ENCODE assay signal across 14 cellular contexts in genomic region chr11:103529217-103529684, GRCh38.
A peak's percentile ranks its signal among the peaks of the same experiment; 100 is the strongest.
DNase-seq lines count a peak whose midpoint lies in the region; ATAC-seq and TF ChIP-seq lines count a peak whose summit lies in the region.
"Had no signal": no experiment of that assay in that cellular context is flagged by ENCODE, and none has a peak within 500 bp of the region (broad histone marks: within the 10 kb centered on the region; RNA-seq: fewer than 3 reads in every experiment).

No MANE protein-coding gene starts in this region.

- H3K27ac ChIP-seq in psoas muscle = no peak overlapping the region
- H3K27ac ChIP-seq: cardiac muscle cell, HL-60, vagina had no signal

- H3K36me3 Mint-ChIP-seq in activated naive CD4-positive, alpha-beta T cell treated with anti-CD3 and anti-CD28 coated beads, Interleukin-2, amount 50 U/mL, for 72 hours = no peaks in the 10 kb centered on the region
- no peaks in the 10 kb centered on the region for H3K36me3 Mint-ChIP-seq in activated CD4-positive, alpha-beta memory T cell treated with anti-CD3 and anti-CD28 coated beads, Interleukin-2, amount 10 ng/mL, durations not matched to agents 7 days and 5 days (ENCODE audit: low read depth)
- H3K36me3 Mint-ChIP-seq: natural killer cell treated with Interleukin-12 subunit alpha and Interleukin-12 subunit beta and Interleukin-15 and Interleukin-18, amount 100 ng/mL, for 72 hours had no signal

- 36 to 55% (median 45%) methylated on average over 4 of the region's 4 CpGs for WGBS in psoas muscle, 3 donors

- no peak overlapping the region for H3K27ac Mint-ChIP-seq in activated naive CD4-positive, alpha-beta T cell treated with anti-CD3 and anti-CD28 coated beads, Interleukin-2, amount 50 U/mL, for 72 hours
- no peak overlapping the region for H3K27ac Mint-ChIP-seq in activated CD4-positive, alpha-beta memory T cell treated with anti-CD3 and anti-CD28 coated beads, Interleukin-2, amount 10 ng/mL, durations not matched to agents 7 days and 5 days
- H3K27ac Mint-ChIP-seq: natural killer cell treated with Interleukin-12 subunit alpha and Interleukin-12 subunit beta and Interleukin-15 and Interleukin-18, amount 100 ng/mL, for 72 hours had no signal

- no peaks in the 10 kb centered on the region for H3K27me3 ChIP-seq in psoas muscle (ENCODE audit: insufficient read depth in 3 of 3, low read length in 2 of 3)
- H3K27me3 ChIP-seq: cardiac muscle cell, vagina had no signal

- ATAC-seq in psoas muscle = peak in 3 of 4 donors; percentile 39 to 85 (median 60)
- ATAC-seq in HG03196 (IDR thresholded peaks at IDR 0.05; ENCODE audit: unreplicated experiment) = no peak
- ATAC-seq in activated naive CD4-positive, alpha-beta T cell treated with anti-CD3 and anti-CD28 coated beads, Interleukin-2, amount 50 U/mL, for 72 hours = no peak
- ATAC-seq: natural killer cell treated with Interleukin-12 subunit alpha and Interleukin-12 subunit beta and Interleukin-15 and Interleukin-18, amount 100 ng/mL, for 72 hours had no signal

- no peaks in the 10 kb centered on the region for H3K4me1 ChIP-seq in psoas muscle
- H3K4me1 ChIP-seq: vagina had no signal

- no peak overlapping the region for H3K4me3 ChIP-seq in fibroblast of mammary gland (ENCODE audit: control insufficient read depth, low read depth, low read length)
- H3K4me3 ChIP-seq in psoas muscle = no peak overlapping the region
- H3K4me3 ChIP-seq: cardiac muscle cell, vagina had no signal

- H3K9me3 ChIP-seq in psoas muscle = no peaks in the 10 kb centered on the region
- H3K9me3 ChIP-seq: vagina had no signal

- POLR2A ChIA-PET in activated CD4-positive, alpha-beta memory T cell treated with anti-CD3 and anti-CD28 coated beads, Interleukin-2, amount 10 ng/mL, durations not matched to agents 7 days and 5 days (lab: Charles Lee) = no interaction called here

- DNase-seq in GM04504 (ENCODE audit: low read depth) = peak; percentile 80
- peak; percentile 91 for DNase-seq in RPMI7951 (ENCODE audit: low read depth)
- DNase-seq in fibroblast of mammary gland (ENCODE audit: low read depth) = peak; percentile 97
- no peak for DNase-seq in psoas muscle
- DNase-seq in NK-92 treated with Interleukin-12 subunit alpha and Interleukin-12 subunit beta, amount 100 ng/mL, for 24 hours (lab: John Stamatoyannopoulos, UW) = no peak
- DNase-seq in activated naive CD4-positive, alpha-beta T cell treated with anti-CD3 and anti-CD28 coated beads, Interleukin-2, amount 50 U/mL, for 72 hours (ENCODE audit: low spot score in 2 of 2) = no peak
- DNase-seq in activated CD4-positive, alpha-beta memory T cell treated with anti-CD3 and anti-CD28 coated beads, Interleukin-2, amount 10 ng/mL, durations not matched to agents 7 days and 5 days = no peak
- DNase-seq: activated CD8-positive, alpha-beta memory T cell treated with anti-CD3 and anti-CD28 coated beads for 24 hours; NCI-H1694 treated with DMSO at 0.1 percent for 48 hours had no signal

- no peaks in the 10 kb centered on the region for H3K36me3 ChIP-seq in psoas muscle (ENCODE audit: insufficient read depth in 1 of 2, low read depth in 1 of 2)
- H3K36me3 ChIP-seq: cardiac muscle cell, vagina had no signal

- peaks cover 14% of the 10 kb centered on the region for H3K27me3 Mint-ChIP-seq in activated CD4-positive, alpha-beta memory T cell treated with anti-CD3 and anti-CD28 coated beads, Interleukin-2, amount 10 ng/mL, durations not matched to agents 7 days and 5 days

- H3K4me3 Mint-ChIP-seq in activated CD4-positive, alpha-beta memory T cell treated with anti-CD3 and anti-CD28 coated beads, Interleukin-2, amount 10 ng/mL, durations not matched to agents 7 days and 5 days = no peak overlapping the region
- H3K4me3 Mint-ChIP-seq: natural killer cell treated with Interleukin-12 subunit alpha and Interleukin-12 subunit beta and Interleukin-15 and Interleukin-18, amount 100 ng/mL, for 72 hours had no signal

- no peaks in the 10 kb centered on the region for H3K9me3 Mint-ChIP-seq in activated naive CD4-positive, alpha-beta T cell treated with anti-CD3 and anti-CD28 coated beads, Interleukin-2, amount 50 U/mL, for 72 hours
- no peaks in the 10 kb centered on the region for H3K9me3 Mint-ChIP-seq in activated CD4-positive, alpha-beta memory T cell treated with anti-CD3 and anti-CD28 coated beads, Interleukin-2, amount 10 ng/mL, durations not matched to agents 7 days and 5 days

- intact Hi-C loops in psoas muscle (cut with DNase I) = no loop called here

- no peaks in the 10 kb centered on the region for H3K4me1 Mint-ChIP-seq in activated CD4-positive, alpha-beta memory T cell treated with anti-CD3 and anti-CD28 coated beads, Interleukin-2, amount 10 ng/mL, durations not matched to agents 7 days and 5 days

- CTCF ChIA-PET in activated CD4-positive, alpha-beta memory T cell treated with anti-CD3 and anti-CD28 coated beads, Interleukin-2, amount 10 ng/mL, durations not matched to agents 7 days and 5 days (lab: Charles Lee) = interaction anchor here (1.0 kb wide), 1 partner anchor 9 kb away, joined by 3 read pairs; no protein-coding TSS in a partner anchor

- TF ChIP-seq CTCF in fibroblast of mammary gland (conservative IDR thresholded peaks at IDR 0.05; ENCODE audit: control insufficient read depth, insufficient read depth, low read depth, low read length) = no peak
- TF ChIP-seq CTCF in psoas muscle (IDR thresholded peaks at IDR 0.05) = no peak

Comparison
In these comparisons a context has a peak if more than half of its experiments do, and no peak if none do; other contexts are left out.
1. DNase-seq: peak in GM04504 (single experiment), RPMI7951 (single experiment) and fibroblast of mammary gland (single experiment); none in psoas muscle (0 of 2), NK-92 treated with Interleukin-12 subunit alpha and Interleukin-12 subunit beta, amount 100 ng/mL, for 24 hours (single experiment), activated naive CD4-positive, alpha-beta T cell treated with anti-CD3 and anti-CD28 coated beads, Interleukin-2, amount 50 U/mL, for 72 hours (0 of 2) and activated CD4-positive, alpha-beta memory T cell treated with anti-CD3 and anti-CD28 coated beads, Interleukin-2, amount 10 ng/mL, durations not matched to agents 7 days and 5 days (single experiment).
2. ATAC-seq: peak in psoas muscle (3 of 4); none in HG03196 (single experiment) and activated naive CD4-positive, alpha-beta T cell treated with anti-CD3 and anti-CD28 coated beads, Interleukin-2, amount 50 U/mL, for 72 hours (0 of 2).